Comparison of ENCODE assay signal across 10 cellular contexts in the genomic region with DNA sequence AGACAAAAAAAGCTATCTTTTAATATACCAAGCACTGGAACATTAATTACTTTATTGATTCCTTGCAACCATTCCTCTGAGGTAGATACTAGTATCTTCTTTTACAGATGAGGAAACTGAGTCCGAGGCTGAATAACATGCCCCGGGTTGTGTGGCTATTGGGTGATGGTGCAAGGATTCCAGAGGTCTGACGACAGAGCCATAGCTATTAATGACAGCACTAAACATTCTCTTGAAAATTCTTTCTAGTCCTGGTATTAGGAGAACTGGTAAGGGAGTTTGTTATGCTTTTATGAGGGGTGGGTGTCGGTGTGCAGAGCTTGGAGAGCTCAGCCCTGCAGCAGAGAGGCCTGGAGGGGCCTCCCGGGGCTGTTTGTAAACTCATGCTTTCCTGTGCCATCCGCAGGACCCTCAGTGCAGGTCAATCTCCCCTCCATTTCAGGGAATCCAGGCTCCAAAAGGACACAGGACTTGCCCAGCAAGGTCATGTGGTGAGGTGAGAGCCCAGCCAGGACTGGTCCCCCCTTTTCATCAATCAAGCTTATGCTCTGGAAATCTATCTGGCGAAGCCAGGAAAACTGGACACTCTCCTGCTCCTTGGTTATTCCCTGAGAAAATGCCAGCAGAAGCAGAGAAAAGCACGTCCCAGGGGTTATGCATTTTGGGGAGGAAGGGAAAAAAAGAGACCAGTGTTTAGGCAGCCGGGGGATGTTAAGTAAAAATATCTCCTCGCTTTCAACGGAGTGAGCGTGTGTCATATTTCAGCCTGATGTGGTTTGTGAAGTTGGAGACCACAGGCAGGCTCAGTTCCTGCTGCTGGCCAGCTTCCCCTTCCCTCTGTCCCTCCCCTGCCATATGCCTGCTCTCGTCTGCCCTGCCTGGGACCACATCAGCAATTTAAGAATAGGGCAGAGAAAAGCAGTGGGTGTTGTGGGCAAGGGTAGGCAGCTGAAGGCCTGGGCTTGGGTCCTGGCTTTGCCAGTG. TPM values are rescaled to one million over a fixed set of nuclear protein-coding genes. Genes with fewer than 3 reads are reported as not detected.
A peak's percentile ranks its signal among the peaks of the same experiment; 100 is the strongest.
DNase-seq lines count a peak whose midpoint lies in the region; ATAC-seq and TF ChIP-seq lines count a peak whose summit lies in the region.
"Had no signal": no experiment of that assay in that cellular context is flagged by ENCODE, and none has a peak within 500 bp of the region (broad histone marks: within the 10 kb centered on the region; RNA-seq: fewer than 3 reads in every experiment).

No MANE protein-coding gene starts in this region.

- peak overlapping the region; percentile 44 for H3K4me3 Mint-ChIP-seq in nephron progenitor cell
- H3K4me3 Mint-ChIP-seq: CD4-positive, alpha-beta T cell had no signal

- H3K27me3 ChIP-seq in esophagus squamous epithelium = no peaks in the 10 kb centered on the region

- peak; percentile 71 for DNase-seq in AG08395 (ENCODE audit: low spot score)
- peak; percentile 92 for DNase-seq in NOMO-1 treated with dmso at 0.1 percent for 144 hours (lab: John Stamatoyannopoulos, UW; ENCODE audit: unreplicated experiment)
- DNase-seq in esophagus squamous epithelium (lab: John Stamatoyannopoulos, UW) = no peak
- no peak for DNase-seq in nephron progenitor cell
- DNase-seq in NCI-H774 (lab: John Stamatoyannopoulos, UW) = no peak
- no peak for DNase-seq in central memory CD4-positive, alpha-beta T cell
- DNase-seq: CD4-positive, alpha-beta T cell; NCI-H524 treated with DMSO at 0.1 percent for 48 hours had no signal

- H3K27me3 Mint-ChIP-seq in nephron progenitor cell (ENCODE audit: low read depth, poor library complexity) = peaks cover 12% of the 10 kb centered on the region

- H3K4me3 ChIP-seq in esophagus squamous epithelium = peak overlapping the region in 1 of 4 donors; percentile 33

- H3K4me1 Mint-ChIP-seq in nephron progenitor cell = peaks cover 52% of the 10 kb centered on the region

- peaks cover 35 to 96% (median 58%) of the 10 kb centered on the region in 3 donors for H3K4me1 ChIP-seq in esophagus squamous epithelium

- H3K36me3 ChIP-seq in esophagus squamous epithelium = peaks cover 0 to 11% (median 0%) of the 10 kb centered on the region in 3 donors

- peak overlapping the region; percentile 4 for H3K27ac Mint-ChIP-seq in nephron progenitor cell
- H3K27ac Mint-ChIP-seq: CD4-positive, alpha-beta T cell had no signal

- H3K9me3 Mint-ChIP-seq in nephron progenitor cell = no peaks in the 10 kb centered on the region
- H3K9me3 Mint-ChIP-seq: CD4-positive, alpha-beta T cell had no signal

- H3K36me3 Mint-ChIP-seq in nephron progenitor cell (ENCODE audit: low read depth) = no peaks in the 10 kb centered on the region

- H3K9me3 ChIP-seq in esophagus squamous epithelium = no peaks in the 10 kb centered on the region

- WGBS in esophagus squamous epithelium, 2 donors = 49 to 60% methylated on average over 11 to 12 of the region's 13 CpGs

- TF ChIP-seq CTCF in esophagus squamous epithelium (IDR thresholded peaks at IDR 0.05) (no peak), nephron progenitor cell (IDR thresholded peaks at IDR 0.05) (no peak)

- intact Hi-C loops in esophagus squamous epithelium (cut with DNase I) = no loop called here

- ATAC-seq in GM21825 (IDR thresholded peaks at IDR 0.05; ENCODE audit: unreplicated experiment) (no peak), HG03457 (IDR thresholded peaks at IDR 0.05; ENCODE audit: unreplicated experiment) (no peak)

- peak in 1 of 4 donors; percentile 19 for TF ChIP-seq POLR2A in esophagus squamous epithelium (IDR thresholded peaks at IDR 0.05)

- H3K27ac ChIP-seq in esophagus squamous epithelium = peak overlapping the region; percentile 41 to 98 (median 95)

RNA-seq across cellular contexts. Expression of gene GSN, which starts 3.7 kb away (rescaled TPM):
- total RNA-seq in esophagus squamous epithelium = 1,000 to 10,000 TPM in 2 of 4 donors, 100 to 1,000 TPM in 2; 287 to 1,151 (median 926) TPM

Comparison
In these comparisons a context has a peak if more than half of its experiments do, and no peak if none do; other contexts are left out.
1. DNase-seq: peak in AG08395 (single experiment) and NOMO-1 treated with dmso at 0.1 percent for 144 hours (single experiment); none in esophagus squamous epithelium (single experiment), nephron progenitor cell (single experiment), NCI-H774 (single experiment) and central memory CD4-positive, alpha-beta T cell (single experiment).